Comparison of ENCODE assay signal across 8 cellular contexts in genomic region chr10:84783386-84783785, GRCh38.
DNase-seq lines count a peak whose midpoint lies in the region; ATAC-seq and TF ChIP-seq lines count a peak whose summit lies in the region.

No MANE protein-coding gene starts in this region.

- H3K9me3 ChIP-seq in upper lobe of left lung (no peaks in the 10 kb centered on the region), MG63 (no peaks in the 10 kb centered on the region)

- no peak overlapping the region for H3K4me3 ChIP-seq in upper lobe of left lung
- no peak overlapping the region for H3K4me3 ChIP-seq in MG63

- no peak overlapping the region for H3K27ac ChIP-seq in upper lobe of left lung

- no peaks in the 10 kb centered on the region for H3K4me1 ChIP-seq in upper lobe of left lung

- 0% methylated on average over 1 of the region's 1 CpG for WGBS in upper lobe of left lung, 2 donors

- H3K27me3 ChIP-seq in upper lobe of left lung (no peaks in the 10 kb centered on the region), MG63 (no peaks in the 10 kb centered on the region)

- TF ChIP-seq POLR2A in upper lobe of left lung (IDR thresholded peaks at IDR 0.05) = no peak

- DNase-seq in NCI-H1105 treated with DMSO at 0.1 percent for 48 hours (lab: John Stamatoyannopoulos, UW) (peak; percentile 56), NCI-H1105 (lab: John Stamatoyannopoulos, UW) (no peak), HT1080 (ENCODE audit: low read depth) (peak; percentile 39), SW480 (ENCODE audit: low spot score) (peak; percentile 51), hippocampal formation (lab: John Stamatoyannopoulos, UW) (peak; percentile 5 to 9), upper lobe of left lung (peak in 1 of 2 donors; percentile 26), MG63 (no peak)

- TF ChIP-seq CTCF in upper lobe of left lung (IDR thresholded peaks at IDR 0.05) = peak in 5 of 6 experiments; percentile 11 to 56 (median 39)

- ATAC-seq in GM21390 (IDR thresholded peaks at IDR 0.05; ENCODE audit: unreplicated experiment) = peak; percentile 82
- peak; percentile 48 to 70 for ATAC-seq in upper lobe of left lung (ENCODE audit: low FRiP score in 2 of 2)

- TF ChIP-seq EP300 in upper lobe of left lung (IDR thresholded peaks at IDR 0.05) = no peak

- H3K36me3 ChIP-seq in upper lobe of left lung (no peaks in the 10 kb centered on the region), MG63 (no peaks in the 10 kb centered on the region)

Comparison
In these comparisons a context has a peak if more than half of its experiments do, and no peak if none do; other contexts are left out.
1. DNase-seq: peak in NCI-H1105 treated with DMSO at 0.1 percent for 48 hours (single experiment), HT1080 (single experiment), SW480 (single experiment) and hippocampal formation (2 of 2); none in NCI-H1105 (single experiment) and MG63 (single experiment).